13 cellular contexts compared by ENCODE assay signal in the genomic region with DNA sequence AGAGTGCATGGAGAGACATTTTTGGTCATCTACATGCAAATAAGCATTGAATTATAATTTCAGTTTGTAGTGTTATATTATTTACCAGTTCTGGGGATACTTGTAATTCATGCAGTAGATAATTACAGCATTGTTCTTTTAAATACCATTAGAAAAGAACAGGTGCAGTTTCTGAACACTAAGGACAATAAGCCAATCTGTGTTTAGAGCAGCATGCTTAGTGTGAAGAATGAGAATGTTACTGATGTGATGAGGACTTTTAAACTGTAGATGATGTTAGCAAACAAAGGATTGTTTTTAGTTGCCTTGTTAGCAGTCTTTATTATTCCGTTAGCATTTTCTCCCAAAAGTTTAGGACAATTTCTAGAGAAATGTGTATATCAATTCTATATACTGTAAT.
DNase-seq lines count a peak whose midpoint lies in the region; ATAC-seq and TF ChIP-seq lines count a peak whose summit lies in the region.
"Had no signal": no experiment of that assay in that cellular context is flagged by ENCODE, and none has a peak within 500 bp of the region (broad histone marks: within the 10 kb centered on the region; RNA-seq: fewer than 3 reads in every experiment).

No MANE protein-coding gene starts in this region.

- CTCF ChIA-PET in PC-9 (lab: Charles Lee) = no interaction called here

- TF ChIP-seq CTCF in PC-9 (conservative IDR thresholded peaks at IDR 0.05) = no peak

- no peaks in the 10 kb centered on the region for H3K36me3 ChIP-seq in PC-9 (ENCODE audit: low read depth)
- H3K36me3 ChIP-seq: HAP-1 had no signal

- H3K4me2 ChIP-seq in PC-9 = no peak overlapping the region

- DNase-seq in NCI-H1105 treated with DMSO at 0.1 percent for 48 hours (lab: John Stamatoyannopoulos, UW) (peak; percentile 29), NCI-H1105 (lab: John Stamatoyannopoulos, UW) (no peak), NCI-H526 (lab: John Stamatoyannopoulos, UW) (peak; percentile 80 to 82), PC-9 (no peak), pons (ENCODE audit: low spot score) (peak; percentile 50), Right ventricle myocardium inferior (ENCODE audit: missing footprints) (no peak), DMS79 (lab: John Stamatoyannopoulos, UW) (no peak)
- no peak for DNase-seq in activated effector memory CD4-positive, alpha-beta T cell treated with anti-CD3 and anti-CD28 coated beads, Interleukin-2, amount 50 U/mL, for 16 hours
- DNase-seq: Caco-2; CD8-positive, alpha-beta T cell; GF-D8 had no signal

- H3K79me2 ChIP-seq in PC-9 (ENCODE audit: low read depth) = no peaks in the 10 kb centered on the region

- ATAC-seq in Right ventricle myocardium inferior = no peak
- ATAC-seq: CD8-positive, alpha-beta T cell had no signal

- 0 out of 2 replicates have a peak, but pooled peaks cover 4% of the 10 kb centered on the region for H3K9me3 ChIP-seq in PC-9 (ENCODE audit: insufficient read depth, low read depth)
- H3K9me3 ChIP-seq: Caco-2, HAP-1 had no signal

- H3K27me3 ChIP-seq in PC-9 (ENCODE audit: insufficient read depth, low read depth) = no peaks in the 10 kb centered on the region

- H3K4me3 ChIP-seq in PC-9 = no peak overlapping the region
- H3K4me3 ChIP-seq: HAP-1 had no signal

- BruUV-seq in PC-9 (replicated peaks; lab: Mats Ljungman, UMichigan) = no TSS peak

- intact Hi-C loops in PC-9 (cut with micrococcal nuclease; ENCODE audit: unreplicated experiment) = no loop called here
- intact Hi-C loops in Right ventricle myocardium inferior (cut with DNase I) = no loop called here

- peak overlapping the region; percentile 20; the same call in 1 of the 2 replicates for H2AFZ ChIP-seq in PC-9

- H3F3A ChIP-seq in PC-9 (ENCODE audit: insufficient read depth, low read depth) = no peaks in the 10 kb centered on the region

- 0 out of 2 replicates have a peak, but pooled peaks cover 2% of the 10 kb centered on the region for H3K9me2 ChIP-seq in PC-9 (ENCODE audit: insufficient read depth)

- H3K4me1 ChIP-seq in PC-9 (replicated peaks; ENCODE audit: insufficient read depth) = no peaks in the 10 kb centered on the region
- H3K4me1 ChIP-seq: Caco-2 had no signal

- no peaks in the 10 kb centered on the region for H4K20me1 ChIP-seq in PC-9 (ENCODE audit: insufficient read depth)

- POLR2A ChIA-PET in PC-9 (lab: Charles Lee; ENCODE audit: unreplicated experiment) = no interaction called here

- no peak overlapping the region for H3K27ac ChIP-seq in PC-9
- H3K27ac ChIP-seq: 22Rv1 had no signal

Comparison
In these comparisons a context has a peak if more than half of its experiments do, and no peak if none do; other contexts are left out.
1. DNase-seq: peak in NCI-H1105 treated with DMSO at 0.1 percent for 48 hours (single experiment), NCI-H526 (2 of 2) and pons (single experiment); none in NCI-H1105 (single experiment), PC-9 (0 of 2), Right ventricle myocardium inferior (single experiment), activated effector memory CD4-positive, alpha-beta T cell treated with anti-CD3 and anti-CD28 coated beads, Interleukin-2, amount 50 U/mL, for 16 hours (single experiment) and DMS79 (single experiment).